13 cellular contexts compared by ENCODE assay signal in the genomic region with DNA sequence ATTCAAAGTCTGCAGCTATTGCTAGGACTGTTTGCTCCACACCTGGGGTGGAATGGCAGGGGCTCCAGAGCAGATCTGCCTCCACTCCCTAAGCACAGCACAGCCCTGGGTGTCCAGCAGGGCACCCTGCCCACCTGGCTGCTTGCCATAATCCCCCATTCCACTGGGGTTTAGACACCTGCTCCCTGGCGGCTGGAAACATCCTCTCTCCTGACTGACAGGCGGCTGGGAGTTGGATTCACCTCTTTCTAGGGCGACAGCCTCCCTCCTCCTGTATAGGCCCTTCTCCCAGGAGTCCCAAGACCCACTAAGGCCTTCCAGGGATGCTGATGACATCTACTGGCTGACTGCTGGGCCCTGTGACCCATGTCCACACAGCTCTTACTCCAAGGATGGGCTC. TPM values are rescaled to one million over a fixed set of nuclear protein-coding genes. Genes with fewer than 3 reads are reported as not detected.
A peak's percentile ranks its signal among the peaks of the same experiment; 100 is the strongest.
DNase-seq lines count a peak whose midpoint lies in the region; TF ChIP-seq lines count a peak whose summit lies in the region.
"Had no signal": no experiment of that assay in that cellular context is flagged by ENCODE, and none has a peak within 500 bp of the region (broad histone marks: within the 10 kb centered on the region; RNA-seq: fewer than 3 reads in every experiment).

No MANE protein-coding gene starts in this region.

- no peaks in the 10 kb centered on the region for H3K9me2 ChIP-seq in MM.1S (replicated peaks; ENCODE audit: insufficient read depth, low read length)

- H3K9ac ChIP-seq in mesenchymal stem cell (ENCODE audit: low read length) (no peak overlapping the region), MM.1S (ENCODE audit: low read length) (no peak overlapping the region)

- H3K36me3 ChIP-seq in HEK293 (ENCODE audit: control insufficient read depth in 2 of 2, insufficient read depth in 1 of 2, low read length in 2 of 2): peaks cover 0 to 8% of the 10 kb centered on the region in 2 experiments; a peak in 2 of 3 replicates
- peaks cover 62% of the 10 kb centered on the region for H3K36me3 ChIP-seq in WERI-Rb-1
- peaks cover 10 to 26% of the 10 kb centered on the region in 2 experiments for H3K36me3 ChIP-seq in mesenchymal stem cell (ENCODE audit: control insufficient read depth in 1 of 2, insufficient read depth in 2 of 2, low read depth in 1 of 2, low read length in 2 of 2)
- no peaks in the 10 kb centered on the region for H3K36me3 ChIP-seq in MM.1S (replicated peaks; ENCODE audit: insufficient read depth, low read length)
- no peaks in the 10 kb centered on the region for H3K36me3 ChIP-seq in A673 (ENCODE audit: insufficient read depth, low read length, poor library complexity, severe bottlenecking)

- POLR2A ChIA-PET in HEK293 (lab: Yijun Ruan, JAX): interaction anchor here (0.9 kb wide), 1 partner anchor 10 kb away, joined by 3 read pairs; no protein-coding TSS in a partner anchor
- POLR2A ChIA-PET in A673 (lab: Charles Lee; ENCODE audit: low non-redundant PET): no interaction called here

- no peak overlapping the region for H2AK5ac ChIP-seq in mesenchymal stem cell (ENCODE audit: low read length, severe bottlenecking)

- no peak overlapping the region for H2BK5ac ChIP-seq in mesenchymal stem cell (ENCODE audit: low read depth, low read length, poor library complexity, severe bottlenecking)

- DNase-seq in COR-L47 (lab: John Stamatoyannopoulos, UW) (peak; percentile 83), WERI-Rb-1 (peak; percentile 95), mesenchymal stem cell (no peak), MM.1S (no peak), occipital lobe (lab: John Stamatoyannopoulos, UW) (no peak), A673 (ENCODE audit: low spot score) (no peak)
- DNase-seq: activated CD8-positive, alpha-beta T cell treated with anti-CD3 and anti-CD28 coated beads for 36 hours; naive thymus-derived CD8-positive, alpha-beta T cell; NCI-H2227 treated with DMSO at 0.1 percent for 48 hours; SW 1271; testis had no signal

- BruUV-seq in A673 (replicated peaks; lab: Mats Ljungman, UMichigan): no TSS peak

- H2BK12ac ChIP-seq in mesenchymal stem cell (ENCODE audit: low read length in 2 of 2): peak overlapping the region; percentile 22 to 72

- H2BK15ac ChIP-seq in mesenchymal stem cell (ENCODE audit: low read depth, poor library complexity, severe bottlenecking): no peak overlapping the region

- H3K4me1 ChIP-seq in HEK293 (ENCODE audit: control insufficient read depth, insufficient read depth, low read length) (peaks cover 10% of the 10 kb centered on the region), mesenchymal stem cell (ENCODE audit: control insufficient read depth, insufficient read depth, low read depth, low read length) (peaks cover 38% of the 10 kb centered on the region), MM.1S (ENCODE audit: low read length) (peaks cover 11% of the 10 kb centered on the region; the same call in 1 of the 2 replicates), A673 (ENCODE audit: insufficient read depth, low read length, poor library complexity, severe bottlenecking) (peaks cover 32% of the 10 kb centered on the region)

- intact Hi-C loops in A673 (cut with micrococcal nuclease; ENCODE audit: unreplicated experiment): no loop called here

- H2AFZ ChIP-seq in mesenchymal stem cell (ENCODE audit: low read depth, low read length) (no peak overlapping the region), MM.1S (ENCODE audit: low read length) (no peak overlapping the region)

- no peak overlapping the region for H3K14ac ChIP-seq in mesenchymal stem cell (ENCODE audit: low read length in 2 of 2)

- no peak overlapping the region for H2BK120ac ChIP-seq in mesenchymal stem cell (ENCODE audit: low read depth, low read length)

- H3K9me3 ChIP-seq in HEK293 (ENCODE audit: control insufficient read depth, insufficient read depth, low read depth, low read length) (no peaks in the 10 kb centered on the region), WERI-Rb-1 (ENCODE audit: severe bottlenecking) (peaks cover 2% of the 10 kb centered on the region), mesenchymal stem cell (ENCODE audit: control insufficient read depth, low read length) (no peaks in the 10 kb centered on the region), MM.1S (replicated peaks; ENCODE audit: insufficient read depth, low read length) (no peaks in the 10 kb centered on the region), A673 (ENCODE audit: low read depth, low read length, poor library complexity, severe bottlenecking) (no peaks in the 10 kb centered on the region)
- H3K9me3 ChIP-seq: testis had no signal

- peak; percentile 47; the same call in 1 of the 2 replicates for TF ChIP-seq CTCF in HEK293 (tag by site-specific recombination; IDR thresholded peaks at IDR 0.05)
- peak; percentile 70 for TF ChIP-seq CTCF in WERI-Rb-1 (IDR thresholded peaks at IDR 0.05; ENCODE audit: low read depth, low read length)
- no peak for TF ChIP-seq CTCF in MM.1S (IDR thresholded peaks at IDR 0.05; ENCODE audit: low read length)
- TF ChIP-seq CTCF in A673 (conservative IDR thresholded peaks at IDR 0.05; ENCODE audit: low read depth, low read length): no peak

- peaks cover 85% of the 10 kb centered on the region for H3K79me2 ChIP-seq in MM.1S (ENCODE audit: low read length)

- no peak overlapping the region for H4K91ac ChIP-seq in mesenchymal stem cell (ENCODE audit: low read length)

- 82% methylated on average over 3 of the region's 3 CpGs for WGBS in mesenchymal stem cell

- CTCF ChIA-PET in HEK293 (lab: Yijun Ruan, JAX): interaction anchor here (0.6 to 3.1 kb wide), 4 partner anchors 20 to 356 kb away, joined by 3 to 12 read pairs (median 4); no protein-coding TSS in a partner anchor
- CTCF ChIA-PET in A673 (lab: Charles Lee): interaction anchor here (0.5 to 0.7 kb wide), 3 partner anchors 35 to 353 kb away, joined by 4 to 5 read pairs (median 4); no protein-coding TSS in a partner anchor

- H4K20me1 ChIP-seq in MM.1S (ENCODE audit: insufficient read depth, low read length): no peaks in the 10 kb centered on the region

- no peaks in the 10 kb centered on the region for H3K27me3 ChIP-seq in WERI-Rb-1 (ENCODE audit: insufficient read depth, low read depth, severe bottlenecking)
- H3K27me3 ChIP-seq in mesenchymal stem cell (ENCODE audit: control insufficient read depth in 1 of 2, insufficient read depth in 1 of 2, low read length in 2 of 2): no peaks in the 10 kb centered on the region
- H3K27me3 ChIP-seq in MM.1S (replicated peaks; ENCODE audit: insufficient read depth, low read length): no peaks in the 10 kb centered on the region
- no peaks in the 10 kb centered on the region for H3K27me3 ChIP-seq in A673 (replicated peaks; ENCODE audit: insufficient read depth, low read depth, low read length, poor library complexity)
- H3K27me3 ChIP-seq: testis had no signal

- H3K4me2 ChIP-seq in mesenchymal stem cell (ENCODE audit: low read length, poor library complexity, severe bottlenecking) (no peak overlapping the region), MM.1S (ENCODE audit: low read depth, low read length) (no peak overlapping the region)

- no peak overlapping the region for H3K18ac ChIP-seq in mesenchymal stem cell (ENCODE audit: low read depth in 1 of 2, low read length in 2 of 2)

- H4K8ac ChIP-seq in mesenchymal stem cell (ENCODE audit: low read length): peak overlapping the region; percentile 40

- H3K4me3 ChIP-seq in HEK293 (ENCODE audit: low read depth, low read length) (no peak overlapping the region), WERI-Rb-1 (ENCODE audit: low read depth, low read length) (no peak overlapping the region), mesenchymal stem cell (ENCODE audit: insufficient read depth in 1 of 2, low read depth in 1 of 2, low read length in 2 of 2) (no peak overlapping the region), MM.1S (ENCODE audit: low read length) (no peak overlapping the region), A673 (ENCODE audit: low read depth, low read length, poor library complexity, severe bottlenecking) (no peak overlapping the region)
- H3K4me3 ChIP-seq: lung, testis had no signal

- H3K4ac ChIP-seq in mesenchymal stem cell (ENCODE audit: low read depth in 1 of 2, low read length in 2 of 2): no peak overlapping the region

- peaks cover 33% of the 10 kb centered on the region for H3K79me1 ChIP-seq in mesenchymal stem cell (replicated peaks; ENCODE audit: low read length, poor library complexity, severe bottlenecking)

- no peak overlapping the region for H3K23ac ChIP-seq in mesenchymal stem cell (ENCODE audit: low read length in 2 of 2)

- H3F3A ChIP-seq in MM.1S (ENCODE audit: insufficient read depth, low read length): no peaks in the 10 kb centered on the region

- H3K27ac ChIP-seq in HEK293 (ENCODE audit: extremely low read depth, low read depth, low read length): 0 out of 2 replicates have a peak overlapping the region, but pooled peaks have one; percentile 16
- H3K27ac ChIP-seq in WERI-Rb-1: peak overlapping the region; percentile 27
- no peak overlapping the region for H3K27ac ChIP-seq in mesenchymal stem cell (ENCODE audit: low read length, poor library complexity, severe bottlenecking)
- no peak overlapping the region for H3K27ac ChIP-seq in MM.1S (ENCODE audit: low read length)
- no peak overlapping the region for H3K27ac ChIP-seq in A673 (ENCODE audit: low read depth, low read length, poor library complexity, severe bottlenecking)
- H3K27ac ChIP-seq: testis had no signal

TF ChIP-seq in HEK293, 187 proteins besides CTCF, POLR2A, EP300 and RAD21 (continues in another document):
- TF ChIP-seq ZBTB44 (tag by site-specific recombination; IDR thresholded peaks at IDR 0.05): no peak

RNA-seq across cellular contexts. Expression of gene HDAC5, which starts 18.0 kb away (rescaled TPM):
- polyA plus RNA-seq in mesenchymal stem cell (2013, experiment 1 of 2): 36.0 TPM
- 34.6 TPM for polyA plus RNA-seq in mesenchymal stem cell (2013, experiment 2 of 2)
- 101 TPM for total RNA-seq in occipital lobe
- 16.9 and 27.1 TPM in 2 replicates for total RNA-seq in A673 (2021)

RNA-seq across cellular contexts. Expression of gene G6PC3, which starts 34.9 kb away (rescaled TPM):
- 158 TPM for polyA plus RNA-seq in mesenchymal stem cell (2013, experiment 1 of 2)
- polyA plus RNA-seq in mesenchymal stem cell (2013, experiment 2 of 2): 165 TPM
- total RNA-seq in occipital lobe (11.4 TPM), A673 (2021) (47.0 and 57.9 TPM in 2 replicates)

RNA-seq across cellular contexts. Expression of gene HROB, which starts 36.2 kb away (rescaled TPM):
- 1.6 TPM for polyA plus RNA-seq in mesenchymal stem cell (2013, experiment 1 of 2)
- 1.6 TPM for polyA plus RNA-seq in mesenchymal stem cell (2013, experiment 2 of 2)
- total RNA-seq in occipital lobe (0.78 TPM), A673 (2021) (13.5 and 14.7 TPM in 2 replicates)

RNA-seq across cellular contexts. Expression of gene LSM12, which starts 39.0 kb away (rescaled TPM):
- polyA plus RNA-seq in mesenchymal stem cell (2013, experiment 1 of 2): 74.2 TPM
- polyA plus RNA-seq in mesenchymal stem cell (2013, experiment 2 of 2): 73.4 TPM
- total RNA-seq in occipital lobe: 22.8 TPM
- 47.5 and 52.5 TPM in 2 replicates for total RNA-seq in A673 (2021)

Comparison
In these comparisons a context has a peak if more than half of its experiments do, and no peak if none do; other contexts are left out.
1. DNase-seq: peak in COR-L47 (single experiment) and WERI-Rb-1 (single experiment); none in mesenchymal stem cell (single experiment), MM.1S (single experiment), occipital lobe (single experiment) and A673 (single experiment).
2. H3K27ac ChIP-seq: peak in HEK293 (single experiment) and WERI-Rb-1 (single experiment); none in mesenchymal stem cell (single experiment), MM.1S (single experiment) and A673 (single experiment).
3. CTCF ChIP-seq: peak in HEK293 (single experiment) and WERI-Rb-1 (single experiment); none in MM.1S (single experiment) and A673 (single experiment).